Comparison of ENCODE assay signal across 6 cellular contexts in genomic region chr19:1250374-1251232, GRCh38. TPM values are rescaled to one million over a fixed set of nuclear protein-coding genes. Genes with fewer than 3 reads are reported as not detected.
DNase-seq lines count a peak whose midpoint lies in the region; ATAC-seq, FAIRE-seq and TF ChIP-seq lines count a peak whose summit lies in the region.

No MANE protein-coding gene starts in this region.

- no peaks in the 10 kb centered on the region for H3K9me3 Mint-ChIP-seq in mesothelial cell of epicardium

- peaks cover 14% of the 10 kb centered on the region for H3K4me1 Mint-ChIP-seq in mesothelial cell of epicardium

- no peak for ATAC-seq in HG02981 (IDR thresholded peaks at IDR 0.05; ENCODE audit: unreplicated experiment)

- H3K9ac ChIP-seq in ES-I3 (ENCODE audit: low read depth, low read length) = peak overlapping the region; percentile 90

- peak overlapping the region; percentile 85 for H3K4me3 Mint-ChIP-seq in mesothelial cell of epicardium

- H3K4me1 ChIP-seq in ES-I3 (ENCODE audit: insufficient read depth, low read length) (peaks cover 6% of the 10 kb centered on the region; the same call in 1 of the 2 replicates), breast epithelium (peaks cover 20 to 25% of the 10 kb centered on the region in 2 donors)

- peaks cover 3% of the 10 kb centered on the region for H3K36me3 Mint-ChIP-seq in mesothelial cell of epicardium

- no peaks in the 10 kb centered on the region for H3K27me3 Mint-ChIP-seq in mesothelial cell of epicardium (ENCODE audit: low read depth)

- no peaks in the 10 kb centered on the region for H3K9me3 ChIP-seq in ES-I3 (ENCODE audit: control insufficient read depth, insufficient read depth, low read length)
- H3K9me3 ChIP-seq in breast epithelium = no peaks in the 10 kb centered on the region

- TF ChIP-seq CTCF in breast epithelium (IDR thresholded peaks at IDR 0.05) (no peak), mesothelial cell of epicardium (IDR thresholded peaks at IDR 0.05; ENCODE audit: unreplicated experiment) (no peak)

- H3K27ac ChIP-seq in breast epithelium = peak overlapping the region; percentile 99

- peak overlapping the region; percentile 83 to 97 (median 94) for H3K4me3 ChIP-seq in breast epithelium

- TF ChIP-seq POLR2A in breast epithelium (IDR thresholded peaks at IDR 0.05) (no peak), GM12892 (IDR thresholded peaks at IDR 0.05; ENCODE audit: low read depth, low read length) (no peak)

- no peak for FAIRE-seq in GM12892 (lab: Jason Lieb, UNC)

- H3K36me3 ChIP-seq in ES-I3 (ENCODE audit: insufficient read depth, low read length) = peaks cover 27% of the 10 kb centered on the region
- peaks cover 9% of the 10 kb centered on the region for H3K36me3 ChIP-seq in breast epithelium

- intact Hi-C loops in breast epithelium (cut with DNase I; ENCODE audit: low total_unique reads) = no loop called here

- H3K27me3 ChIP-seq in breast epithelium = no peaks in the 10 kb centered on the region

- H3K27ac Mint-ChIP-seq in mesothelial cell of epicardium = peak overlapping the region; percentile 94

- DNase-seq in NCI-H526 treated with DMSO at 0.1 percent for 48 hours (lab: John Stamatoyannopoulos, UW) (peak; percentile 33), breast epithelium (ENCODE audit: low spot score in 2 of 2) (no peak), mesothelial cell of epicardium (ENCODE audit: low spot score in 2 of 2, unreplicated experiment in 2 of 2) (peak in 1 of 2 experiments; percentile 65), GM12892 (ENCODE audit: insufficient read length) (no peak)

RNA-seq across cellular contexts. Expression of gene MIDN, which starts 2.2 kb away (rescaled TPM):
- total RNA-seq in breast epithelium (10 to 100 TPM; 13.8 to 28.5 (median 22.4) TPM), mesothelial cell of epicardium (168 to 177 TPM (median 172 TPM) in 3 replicates)
- 8.9 TPM for polyA plus RNA-seq in GM12892 (2012; ENCODE audit: missing spikeins)

RNA-seq across cellular contexts. Expression of gene ATP5F1D, which starts 9.1 kb away (rescaled TPM):
- 10 to 100 TPM; 47.6 to 64.9 (median 61.3) TPM for total RNA-seq in breast epithelium
- total RNA-seq in mesothelial cell of epicardium = 105 to 115 TPM (median 108 TPM) in 3 replicates
- polyA plus RNA-seq in GM12892 (2012; ENCODE audit: missing spikeins) = 63.3 TPM

RNA-seq across cellular contexts. Expression of gene CBARP, which starts 12.8 kb away (rescaled TPM):
- 1 to 10 TPM in 1 of 3 donors, under 1 TPM in 1, not detected in 1; 0.98 to 4.8 TPM for total RNA-seq in breast epithelium
- total RNA-seq in mesothelial cell of epicardium = 9.0 to 10.4 TPM (median 9.2 TPM) in 3 replicates
- not detected for polyA plus RNA-seq in GM12892 (2012; ENCODE audit: missing spikeins)

RNA-seq across cellular contexts. Expression of gene CIRBP, which starts 18.5 kb away (rescaled TPM):
- total RNA-seq in breast epithelium = 100 to 1,000 TPM; 458 to 758 (median 656) TPM
- 659 to 674 TPM (median 670 TPM) in 3 replicates for total RNA-seq in mesothelial cell of epicardium
- polyA plus RNA-seq in GM12892 (2012; ENCODE audit: missing spikeins) = 276 TPM

RNA-seq across cellular contexts. Expression of gene FAM174C, which starts 24.7 kb away (rescaled TPM):
- 10 to 100 TPM; 43.9 to 60.6 (median 53.1) TPM for total RNA-seq in breast epithelium
- 24.4 to 25.8 TPM (median 25.5 TPM) in 3 replicates for total RNA-seq in mesothelial cell of epicardium
- polyA plus RNA-seq in GM12892 (2012; ENCODE audit: missing spikeins) = 20.2 TPM
